In the genomic region with DNA sequence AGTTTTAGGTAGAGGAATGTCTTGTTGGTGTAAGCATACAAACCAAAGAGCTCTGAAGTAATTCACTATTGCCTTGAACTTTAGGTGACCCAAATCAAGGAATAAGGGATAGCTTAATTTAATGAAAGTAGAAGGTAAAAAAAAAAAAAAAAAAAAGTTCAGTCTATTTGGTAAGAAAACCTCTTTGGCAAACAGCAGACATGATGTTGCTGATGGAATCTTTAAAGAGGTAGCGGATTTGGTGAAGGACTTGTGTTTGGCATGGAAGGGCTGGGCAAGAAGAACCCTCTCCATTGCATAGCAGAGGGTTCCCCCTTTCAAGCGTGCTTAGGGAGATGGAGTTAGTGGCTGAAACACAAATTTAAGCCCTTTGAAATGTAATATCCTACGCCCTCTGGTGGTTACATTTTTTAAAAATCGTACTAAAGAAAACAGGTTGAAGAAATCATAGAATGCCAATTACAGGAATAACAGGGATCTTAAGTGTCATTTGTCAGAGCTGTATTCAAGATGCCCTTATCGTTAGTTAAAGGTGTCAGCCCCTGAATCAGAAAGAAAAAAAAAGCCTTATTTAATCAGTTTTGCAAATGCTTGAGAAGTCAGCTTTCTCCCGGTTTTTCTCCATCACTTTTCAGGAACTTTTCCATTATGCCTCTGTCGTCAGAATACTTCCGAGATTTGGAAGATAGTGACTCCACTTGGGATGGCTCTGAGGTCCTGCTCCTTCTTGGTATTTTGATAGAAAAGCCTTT, we compare ENCODE assay signal across 8 cellular contexts.
DNase-seq lines count a peak whose midpoint lies in the region; ATAC-seq and TF ChIP-seq lines count a peak whose summit lies in the region.

No MANE protein-coding gene starts in this region.

- H2AFZ ChIP-seq in PC-3 (ENCODE audit: low read length) = no peak overlapping the region

- H3K4me1 ChIP-seq in PC-3 (ENCODE audit: insufficient read depth, low read length) (no peaks in the 10 kb centered on the region), endodermal cell (ENCODE audit: control insufficient read depth, insufficient read depth, low read length) (no peaks in the 10 kb centered on the region), mesodermal cell (ENCODE audit: control insufficient read depth, insufficient read depth, low read length, poor library complexity, severe bottlenecking) (no peaks in the 10 kb centered on the region)

- H3K27me3 ChIP-seq in PC-3 (ENCODE audit: low read length) (no peaks in the 10 kb centered on the region), endodermal cell (ENCODE audit: control insufficient read depth, insufficient read depth, low read length, poor library complexity, severe bottlenecking) (no peaks in the 10 kb centered on the region)

- H3K79me2 ChIP-seq in PC-3 (ENCODE audit: low read length) = no peaks in the 10 kb centered on the region

- peak; percentile 81 for TF ChIP-seq CTCF in PC-3 (conservative IDR thresholded peaks at IDR 0.05; ENCODE audit: low read depth, low read length)
- peak; percentile 80 for TF ChIP-seq CTCF in endodermal cell (conservative IDR thresholded peaks at IDR 0.05)

- DNase-seq in DMS153 treated with DMSO at 0.1 percent for 48 hours (lab: John Stamatoyannopoulos, UW; ENCODE audit: unreplicated experiment) (peak; percentile 37), PC-3 (peak; percentile 80), endodermal cell (peak; percentile 63), GOT3 (lab: John Stamatoyannopoulos, UW) (no peak), NK-92 (lab: John Stamatoyannopoulos, UW; ENCODE audit: unreplicated experiment) (no peak)
- peak; percentile 66 for DNase-seq in Jurkat, Clone E6-1 (ENCODE audit: low read depth, low spot score)

- no peak overlapping the region for H3K4me3 ChIP-seq in Jurkat, Clone E6-1 (ENCODE audit: low read length)
- H3K4me3 ChIP-seq in PC-3 (ENCODE audit: low read length) (no peak overlapping the region), endodermal cell (ENCODE audit: low read length) (no peak overlapping the region), mesodermal cell (ENCODE audit: extremely low read depth, insufficient read depth, low read length, poor library complexity, severe bottlenecking) (no peak overlapping the region)

- no TSS peak for BruUV-seq in PC-3 (replicated peaks; lab: Mats Ljungman, UMichigan)

- H3K9ac ChIP-seq in PC-3 (ENCODE audit: low read length) (no peak overlapping the region), endodermal cell (ENCODE audit: extremely low read depth, low read length, poor library complexity, severe bottlenecking) (no peak overlapping the region)

- POLR2A ChIA-PET in PC-3 (lab: Charles Lee; ENCODE audit: unreplicated experiment) = no interaction called here

- no peak overlapping the region for H3K4me3 Mint-ChIP-seq in endodermal cell

- intact Hi-C loops in PC-3 (cut with micrococcal nuclease) = loop anchor here (5.0 to 10.0 kb wide), 5 partner anchors 148 to 1025 kb away; partner anchors contain the start of gene KCNJ2

- H3K36me3 ChIP-seq in PC-3 (ENCODE audit: low read depth, low read length) = no peaks in the 10 kb centered on the region
- no peaks in the 10 kb centered on the region for H3K36me3 ChIP-seq in endodermal cell (ENCODE audit: control insufficient read depth, insufficient read depth, low read length)
- no peaks in the 10 kb centered on the region for H3K36me3 ChIP-seq in mesodermal cell (ENCODE audit: control insufficient read depth, insufficient read depth, low read length)

- CTCF ChIA-PET in PC-3 (lab: Charles Lee) = interaction anchor here (0.6 to 0.7 kb wide), 16 partner anchors 25 to 1013 kb away, joined by 3 to 10 read pairs (median 5); no protein-coding TSS in a partner anchor

- H3K27ac ChIP-seq in PC-3 (ENCODE audit: low read length) (no peak overlapping the region), endodermal cell (ENCODE audit: low read depth, low read length) (no peak overlapping the region), mesodermal cell (ENCODE audit: low read depth, low read length, severe bottlenecking) (peak overlapping the region; percentile 53)

- no peaks in the 10 kb centered on the region for H4K20me1 ChIP-seq in PC-3 (ENCODE audit: low read length)

- peaks cover 1% of the 10 kb centered on the region for H3K4me1 Mint-ChIP-seq in endodermal cell

- no peaks in the 10 kb centered on the region for H3K9me2 ChIP-seq in PC-3 (replicated peaks; ENCODE audit: low read length)

- H3K9me3 Mint-ChIP-seq in endodermal cell = peaks cover 9% of the 10 kb centered on the region

- 30 to 55% methylated on average over 4 to 8 of the region's 8 CpGs for WGBS in endodermal cell (ENCODE audit: insufficient coverage in 1 of 2, insufficient read length in 1 of 2), 2 experiments
- WGBS in mesodermal cell (ENCODE audit: insufficient coverage in 2 of 2), 2 experiments = 28 to 78% methylated on average over 5 of the region's 8 CpGs

- no peak overlapping the region for H3K27ac Mint-ChIP-seq in endodermal cell

- H3K36me3 Mint-ChIP-seq in endodermal cell (ENCODE audit: low read depth) = peaks cover 2% of the 10 kb centered on the region

- peak; percentile 78 for ATAC-seq in PC-3
- no peak for ATAC-seq in GM19023 (IDR thresholded peaks at IDR 0.05; ENCODE audit: unreplicated experiment)

- H3K9me3 ChIP-seq in PC-3 (ENCODE audit: low read length) (no peaks in the 10 kb centered on the region), endodermal cell (ENCODE audit: control insufficient read depth, low read length) (no peaks in the 10 kb centered on the region), mesodermal cell (ENCODE audit: control insufficient read depth, low read length) (no peaks in the 10 kb centered on the region)

- H3K27me3 Mint-ChIP-seq in endodermal cell (ENCODE audit: insufficient read depth) = no peaks in the 10 kb centered on the region

- H3K4me2 ChIP-seq in PC-3 (ENCODE audit: low read length) = no peak overlapping the region

- no peaks in the 10 kb centered on the region for H3F3A ChIP-seq in PC-3 (ENCODE audit: low read length, unreplicated experiment)

Comparison
In these comparisons a context has a peak if more than half of its experiments do, and no peak if none do; other contexts are left out.
1. DNase-seq: peak in DMS153 treated with DMSO at 0.1 percent for 48 hours (single experiment), Jurkat, Clone E6-1 (single experiment), PC-3 (single experiment) and endodermal cell (single experiment); none in GOT3 (single experiment) and NK-92 (single experiment).